Comparison of ENCODE assay signal across 1 cellular context in genomic region chr10:133079836-133080682, GRCh38.
TF ChIP-seq lines count a peak whose summit lies in the region.

No MANE protein-coding gene starts in this region.

TF ChIP-seq in GM23338, 12 proteins besides CTCF, POLR2A, EP300 and RAD21 (continued from another document):
- TF ChIP-seq REST (IDR thresholded peaks at IDR 0.05; ENCODE audit: unreplicated experiment): peak; percentile 94
- no peak for TF ChIP-seq NANOG (IDR thresholded peaks at IDR 0.05; ENCODE audit: borderline replicate concordance)
